Comparison of ENCODE assay signal across 1 cellular context in the genomic region with DNA sequence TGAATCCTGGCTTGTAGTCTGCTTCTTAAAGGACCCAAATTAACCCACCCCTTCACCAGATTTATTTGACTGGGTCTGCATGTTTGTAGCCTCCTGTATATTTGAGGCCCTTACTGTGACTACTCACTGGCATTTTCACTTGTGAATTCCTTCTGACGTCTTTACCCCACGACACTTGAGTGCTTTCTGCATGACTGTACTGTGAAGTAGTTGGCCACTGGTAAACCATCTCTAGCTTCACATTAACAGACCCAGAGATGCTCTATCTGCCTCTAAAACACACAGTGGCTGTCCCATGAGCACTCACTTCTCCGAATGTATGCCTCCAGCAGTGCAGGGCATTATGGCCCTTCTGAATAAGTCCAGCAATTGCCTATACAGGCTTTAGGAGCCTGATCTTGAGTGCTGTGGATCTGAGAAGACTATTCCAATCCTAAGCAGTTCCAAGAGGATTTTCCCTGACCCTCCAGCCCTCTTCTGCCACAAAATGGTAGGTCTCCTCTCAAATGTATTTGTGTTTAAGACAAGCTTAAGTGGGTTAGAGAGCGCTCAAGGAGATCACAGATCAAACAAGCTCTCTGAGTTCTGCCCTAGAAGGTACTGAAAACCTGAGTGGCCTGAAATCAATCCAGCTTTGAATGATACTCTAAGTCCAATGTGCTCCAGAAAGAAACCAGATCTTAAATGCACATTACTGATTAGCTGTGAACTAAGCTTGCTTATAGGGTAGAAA.
TF ChIP-seq lines count a peak whose summit lies in the region.

No MANE protein-coding gene starts in this region.

TF ChIP-seq in neural cell, 6 proteins besides CTCF, POLR2A, EP300 and RAD21 (continued from another document):
- TF ChIP-seq, protein P1, sequence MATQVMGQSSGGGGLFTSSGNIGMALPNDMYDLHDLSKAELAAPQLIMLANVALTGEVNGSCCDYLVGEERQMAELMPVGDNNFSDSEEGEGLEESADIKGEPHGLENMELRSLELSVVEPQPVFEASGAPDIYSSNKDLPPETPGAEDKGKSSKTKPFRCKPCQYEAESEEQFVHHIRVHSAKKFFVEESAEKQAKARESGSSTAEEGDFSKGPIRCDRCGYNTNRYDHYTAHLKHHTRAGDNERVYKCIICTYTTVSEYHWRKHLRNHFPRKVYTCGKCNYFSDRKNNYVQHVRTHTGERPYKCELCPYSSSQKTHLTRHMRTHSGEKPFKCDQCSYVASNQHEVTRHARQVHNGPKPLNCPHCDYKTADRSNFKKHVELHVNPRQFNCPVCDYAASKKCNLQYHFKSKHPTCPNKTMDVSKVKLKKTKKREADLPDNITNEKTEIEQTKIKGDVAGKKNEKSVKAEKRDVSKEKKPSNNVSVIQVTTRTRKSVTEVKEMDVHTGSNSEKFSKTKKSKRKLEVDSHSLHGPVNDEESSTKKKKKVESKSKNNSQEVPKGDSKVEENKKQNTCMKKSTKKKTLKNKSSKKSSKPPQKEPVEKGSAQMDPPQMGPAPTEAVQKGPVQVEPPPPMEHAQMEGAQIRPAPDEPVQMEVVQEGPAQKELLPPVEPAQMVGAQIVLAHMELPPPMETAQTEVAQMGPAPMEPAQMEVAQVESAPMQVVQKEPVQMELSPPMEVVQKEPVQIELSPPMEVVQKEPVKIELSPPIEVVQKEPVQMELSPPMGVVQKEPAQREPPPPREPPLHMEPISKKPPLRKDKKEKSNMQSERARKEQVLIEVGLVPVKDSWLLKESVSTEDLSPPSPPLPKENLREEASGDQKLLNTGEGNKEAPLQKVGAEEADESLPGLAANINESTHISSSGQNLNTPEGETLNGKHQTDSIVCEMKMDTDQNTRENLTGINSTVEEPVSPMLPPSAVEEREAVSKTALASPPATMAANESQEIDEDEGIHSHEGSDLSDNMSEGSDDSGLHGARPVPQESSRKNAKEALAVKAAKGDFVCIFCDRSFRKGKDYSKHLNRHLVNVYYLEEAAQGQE (IDR thresholded peaks at IDR 0.05; ENCODE audit: borderline replicate concordance): no peak
- no peak for TF ChIP-seq TAF1 (IDR thresholded peaks at IDR 0.05; ENCODE audit: low read depth)
